ENCODE assay signal across 2 cellular contexts in the genomic region with DNA sequence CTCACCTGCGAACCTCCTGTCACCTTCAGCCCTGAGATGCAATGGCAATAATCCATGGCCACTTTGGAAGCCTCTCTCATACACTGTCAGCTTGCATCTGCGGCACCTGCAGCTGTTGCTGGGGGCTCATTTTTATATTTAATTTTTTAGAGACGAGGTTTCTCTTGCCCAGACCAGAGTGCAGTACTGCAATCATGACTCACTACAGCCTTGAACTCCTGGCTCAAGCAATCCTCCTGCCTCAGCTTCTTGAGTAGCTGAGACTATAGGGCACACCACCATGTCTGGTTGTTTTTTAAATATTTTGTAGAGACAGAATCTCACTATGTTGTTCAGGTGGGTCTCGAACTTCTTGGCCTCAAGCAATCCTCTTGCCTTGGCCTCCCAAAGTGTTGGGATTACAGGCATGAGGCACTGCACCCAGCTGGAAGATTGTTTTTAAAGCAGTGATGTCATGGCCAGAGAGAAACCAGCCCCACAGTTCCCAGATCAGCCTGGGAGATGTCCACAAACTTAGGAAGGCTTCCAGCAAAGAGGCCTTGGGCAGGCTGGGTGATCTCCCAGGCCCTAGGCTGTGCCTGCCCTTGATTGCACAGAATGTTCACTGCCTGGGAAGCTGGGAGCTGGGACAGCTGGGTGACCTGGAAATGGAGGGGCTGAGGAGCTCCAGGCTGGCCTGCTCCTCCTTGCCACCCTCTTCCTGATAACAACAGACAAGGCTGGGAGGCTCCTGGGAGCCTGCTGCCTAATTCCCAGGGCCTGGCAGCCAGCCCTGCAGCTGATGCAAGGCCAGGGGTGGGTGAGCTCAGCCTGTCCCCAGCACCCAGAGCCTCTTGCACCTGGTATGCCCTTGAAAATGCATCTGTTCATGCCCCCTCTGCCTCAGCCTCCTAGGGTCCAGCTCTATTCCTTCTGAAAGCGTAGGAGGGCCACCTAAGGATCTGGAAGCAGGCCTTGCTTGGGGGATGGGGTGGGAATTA.
TF ChIP-seq lines count a peak whose summit lies in the region.

No MANE protein-coding gene starts in this region.

TF ChIP-seq in IMR-90, 13 proteins besides CTCF, POLR2A, EP300 and RAD21:
- TF ChIP-seq CEBPB (IDR thresholded peaks at IDR 0.05; ENCODE audit: low read depth, low read length) (peak; percentile 89), NFE2L2 (IDR thresholded peaks at IDR 0.05; ENCODE audit: low read depth, low read length) (no peak)

TF ChIP-seq in WTC11, 78 proteins besides CTCF, POLR2A, EP300 and RAD21:
- TF ChIP-seq ZNF317 (CRISPR knock-in tag; IDR thresholded peaks at IDR 0.05; ENCODE audit: borderline replicate concordance, low read depth) (no peak), GABPB1 (CRISPR knock-in tag; IDR thresholded peaks at IDR 0.05) (peak; percentile 100)
